Comparison of ENCODE assay signal across 22 cellular contexts in genomic region chr14:24965578-24965933, GRCh38.
DNase-seq lines count a peak whose midpoint lies in the region; ATAC-seq, FAIRE-seq and TF ChIP-seq lines count a peak whose summit lies in the region.
"Had no signal": no experiment of that assay in that cellular context is flagged by ENCODE, and none has a peak within 500 bp of the region (broad histone marks: within the 10 kb centered on the region; RNA-seq: fewer than 3 reads in every experiment).

No MANE protein-coding gene starts in this region.

- peak overlapping the region in 1 of 2 donors; percentile 20 for H3K4me3 ChIP-seq in gastroesophageal sphincter
- H3K4me3 ChIP-seq in pancreas = no peak overlapping the region
- no peak overlapping the region for H3K4me3 ChIP-seq in tibial artery
- H3K4me3 ChIP-seq: K562, SJCRH30 had no signal

- no peaks in the 10 kb centered on the region for H3K9me3 Mint-ChIP-seq in activated T-helper 2 cell treated with anti-CD3 and anti-CD28 coated beads, Interferon-gamma antibody, Interleukin-2, Interleukin-4, amounts not matched to agents 10 μg/mL and 5 μg/mL and 100 μg/mL, durations not matched to agents 14 hours and 24 hours and 36 hours

- H3K27me3 ChIP-seq in gastroesophageal sphincter (no peaks in the 10 kb centered on the region), pancreas (no peaks in the 10 kb centered on the region), tibial artery (no peaks in the 10 kb centered on the region)
- H3K27me3 ChIP-seq: SJCRH30 had no signal

- H3K27ac ChIP-seq in VCaP (peak overlapping the region; percentile 65), gastroesophageal sphincter (peak overlapping the region; percentile 83 to 87 (median 86)), pancreas (peak overlapping the region; percentile 13 to 80 (median 50)), tibial artery (peak overlapping the region; percentile 14 to 45)
- H3K27ac ChIP-seq: SJCRH30 had no signal

- WGBS in gastroesophageal sphincter (ENCODE audit: low coverage in 1 of 2), 2 donors = 40 to 78% methylated on average over 1 of the region's 1 CpG
- WGBS in pancreas, 2 donors = 33 to 40% methylated on average over 1 of the region's 1 CpG

- no peaks in the 10 kb centered on the region for H3K36me3 Mint-ChIP-seq in activated T-helper 2 cell treated with anti-CD3 and anti-CD28 coated beads, Interferon-gamma antibody, Interleukin-2, Interleukin-4, amounts not matched to agents 10 μg/mL and 5 μg/mL and 100 μg/mL, durations not matched to agents 14 hours and 24 hours and 36 hours (ENCODE audit: low read depth)

- DNase-seq in pancreas (no peak), tibial artery (no peak), DMS 273 treated with DMSO at 0.1 percent for 48 hours (lab: John Stamatoyannopoulos, UW) (no peak), activated gamma-delta T cell (lab: John Stamatoyannopoulos, UW) (no peak)
- no peak for DNase-seq in activated T-helper 2 cell treated with anti-CD3 and anti-CD28 coated beads, Interferon-gamma antibody, Interleukin-2, Interleukin-4, amounts not matched to agents 10 μg/mL and 5 μg/mL and 100 μg/mL, durations not matched to agents 14 hours and 24 hours and 36 hours (ENCODE audit: low spot score)
- DNase-seq: activated CD4-positive, CD25-positive, alpha-beta regulatory T cell; activated CD8-positive, alpha-beta T cell treated with anti-CD3 and anti-CD28 coated beads, Interleukin-2, amount 10 ng/mL, durations not matched to agents 7 days and 5 days; effector memory CD4-positive, alpha-beta T cell; GF-D8; H7; NCI-H2029 treated with DMSO at 0.1 percent for 48 hours; NCI-H524; stimulated activated naive CD8-positive, alpha-beta T cell treated with anti-CD3 and anti-CD28 coated beads, Interleukin-15, Interleukin-2, amounts not matched to agents 100 U/mL and 50 U/mL, for 24 hours; T-helper 2 cell had no signal

- H3K4me1 ChIP-seq in gastroesophageal sphincter (peaks cover 15 to 83% (median 37%) of the 10 kb centered on the region in 3 donors), pancreas (peaks cover 18 to 30% (median 30%) of the 10 kb centered on the region in 3 donors), tibial artery (peaks cover 0 to 28% (median 11%) of the 10 kb centered on the region in 4 donors)

- H3K4me1 Mint-ChIP-seq in activated T-helper 2 cell treated with anti-CD3 and anti-CD28 coated beads, Interferon-gamma antibody, Interleukin-2, Interleukin-4, amounts not matched to agents 10 μg/mL and 5 μg/mL and 100 μg/mL, durations not matched to agents 14 hours and 24 hours and 36 hours (ENCODE audit: low read depth) = no peaks in the 10 kb centered on the region
- H3K4me1 Mint-ChIP-seq: B cell had no signal

- H3K4me3 Mint-ChIP-seq in activated T-helper 2 cell treated with anti-CD3 and anti-CD28 coated beads, Interferon-gamma antibody, Interleukin-2, Interleukin-4, amounts not matched to agents 10 μg/mL and 5 μg/mL and 100 μg/mL, durations not matched to agents 14 hours and 24 hours and 36 hours (ENCODE audit: low read depth) = no peak overlapping the region
- H3K4me3 Mint-ChIP-seq: activated CD8-positive, alpha-beta T cell treated with anti-CD3 and anti-CD28 coated beads, Interleukin-2, amount 10 ng/mL, durations not matched to agents 7 days and 5 days; B cell had no signal

- no peak overlapping the region for H3K27ac Mint-ChIP-seq in activated T-helper 2 cell treated with anti-CD3 and anti-CD28 coated beads, Interferon-gamma antibody, Interleukin-2, Interleukin-4, amounts not matched to agents 10 μg/mL and 5 μg/mL and 100 μg/mL, durations not matched to agents 14 hours and 24 hours and 36 hours
- H3K27ac Mint-ChIP-seq: activated CD8-positive, alpha-beta T cell treated with anti-CD3 and anti-CD28 coated beads, Interleukin-2, amount 10 ng/mL, durations not matched to agents 7 days and 5 days; B cell had no signal

- intact Hi-C loops in pancreas (cut with DNase I) = no loop called here
- intact Hi-C loops in tibial artery (cut with DNase I; ENCODE audit: low total_unique reads) = no loop called here
- intact Hi-C loops in activated T-helper 2 cell treated with anti-CD3 and anti-CD28 coated beads, Interferon-gamma antibody, Interleukin-2, Interleukin-4, amounts not matched to agents 10 μg/mL and 5 μg/mL and 100 μg/mL, durations not matched to agents 14 hours and 24 hours and 36 hours (cut with micrococcal nuclease) = no loop called here

- no peak for TF ChIP-seq CTCF in VCaP (conservative IDR thresholded peaks at IDR 0.05)
- TF ChIP-seq CTCF in gastroesophageal sphincter (IDR thresholded peaks at IDR 0.05) = no peak
- no peak for TF ChIP-seq CTCF in pancreas (IDR thresholded peaks at IDR 0.05)
- TF ChIP-seq CTCF in tibial artery (IDR thresholded peaks at IDR 0.05) = no peak

- ATAC-seq in gastroesophageal sphincter (no peak), pancreas (peak in 3 of 4 donors; percentile 54 to 62 (median 60)), HG03457 (IDR thresholded peaks at IDR 0.05; ENCODE audit: unreplicated experiment) (no peak)
- ATAC-seq: activated CD8-positive, alpha-beta T cell treated with anti-CD3 and anti-CD28 coated beads, Interleukin-2, amount 10 ng/mL, durations not matched to agents 7 days and 5 days; stimulated activated naive CD8-positive, alpha-beta T cell treated with anti-CD3 and anti-CD28 coated beads, Interleukin-15, Interleukin-2, amounts not matched to agents 100 U/mL and 50 U/mL, for 24 hours had no signal

- TF ChIP-seq POLR2A in gastroesophageal sphincter (IDR thresholded peaks at IDR 0.05) = no peak

- H3K9me3 ChIP-seq in gastroesophageal sphincter = no peaks in the 10 kb centered on the region
- H3K9me3 ChIP-seq in pancreas = no peaks in the 10 kb centered on the region
- no peaks in the 10 kb centered on the region for H3K9me3 ChIP-seq in tibial artery
- H3K9me3 ChIP-seq: SJCRH30 had no signal

- no peaks in the 10 kb centered on the region for H3K27me3 Mint-ChIP-seq in activated T-helper 2 cell treated with anti-CD3 and anti-CD28 coated beads, Interferon-gamma antibody, Interleukin-2, Interleukin-4, amounts not matched to agents 10 μg/mL and 5 μg/mL and 100 μg/mL, durations not matched to agents 14 hours and 24 hours and 36 hours (ENCODE audit: low read depth)
- H3K27me3 Mint-ChIP-seq: progenitor cell of endocrine pancreas had no signal

- FAIRE-seq in pancreas (lab: Jason Lieb, UNC) = no peak
- FAIRE-seq: bronchial epithelial cell, K562 had no signal

- H3K36me3 ChIP-seq in gastroesophageal sphincter (no peaks in the 10 kb centered on the region), pancreas (no peaks in the 10 kb centered on the region), tibial artery (no peaks in the 10 kb centered on the region)
- H3K36me3 ChIP-seq: SJCRH30 had no signal

- TF ChIP-seq EP300 in gastroesophageal sphincter (IDR thresholded peaks at IDR 0.05) = no peak

Comparison
In these comparisons a context has a peak if more than half of its experiments do, and no peak if none do; other contexts are left out.
1. H3K27ac ChIP-seq: peak in every context shown above with its lines; median percentile 86 in gastroesophageal sphincter; 65 in VCaP; 50 in pancreas; 30 in tibial artery.
2. ATAC-seq: peak in pancreas (3 of 4); none in gastroesophageal sphincter (single experiment) and HG03457 (single experiment).